17 cellular contexts compared by ENCODE assay signal in the genomic region with DNA sequence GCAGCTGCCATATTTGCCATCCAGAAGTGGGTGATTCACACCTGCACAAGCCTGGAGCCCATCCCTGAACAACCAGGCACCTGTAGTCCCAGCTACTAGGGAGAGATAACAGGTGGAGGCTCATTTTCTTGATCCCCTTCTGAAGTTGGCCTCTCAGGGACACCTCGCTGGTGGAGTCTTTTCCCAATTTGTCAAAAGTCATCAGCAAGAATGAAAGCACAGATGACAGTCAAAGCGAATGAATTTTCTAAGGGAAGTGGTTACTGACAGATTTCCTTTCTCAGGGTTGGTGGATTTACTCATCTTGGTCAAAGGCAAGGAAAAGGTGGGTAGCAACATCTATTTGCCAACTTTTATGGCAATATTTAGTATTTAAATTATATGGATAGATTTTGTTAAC. TPM values are rescaled to one million over a fixed set of nuclear protein-coding genes. Genes with fewer than 3 reads are reported as not detected.
A peak's percentile ranks its signal among the peaks of the same experiment; 100 is the strongest.
DNase-seq lines count a peak whose midpoint lies in the region; ATAC-seq and TF ChIP-seq lines count a peak whose summit lies in the region.
"Had no signal": no experiment of that assay in that cellular context is flagged by ENCODE, and none has a peak within 500 bp of the region (broad histone marks: within the 10 kb centered on the region; RNA-seq: fewer than 3 reads in every experiment).

No MANE protein-coding gene starts in this region.

- H3K4me3 Mint-ChIP-seq in activated T-cell treated with anti-CD3 and anti-CD28 coated beads, Interleukin-2, amount 50 U/mL, for 72 hours: no peak overlapping the region
- no peak overlapping the region for H3K4me3 Mint-ChIP-seq in activated T-cell treated with anti-CD3 and anti-CD28 coated beads, Interleukin-2, amount 50 U/mL, for 24 hours
- peak overlapping the region; percentile 15 for H3K4me3 Mint-ChIP-seq in natural killer cell treated with Interleukin-12 subunit alpha and Interleukin-12 subunit beta and Interleukin-15 and Interleukin-18, amount 100 ng/mL, for 72 hours
- no peak overlapping the region for H3K4me3 Mint-ChIP-seq in endothelial cell (ENCODE audit: unreplicated experiment)

- no peak overlapping the region for H3K4me3 ChIP-seq in RWPE2 (ENCODE audit: severe bottlenecking)
- H3K4me3 ChIP-seq: Peyer's patch had no signal

- no peaks in the 10 kb centered on the region for H3K27me3 ChIP-seq in RWPE2 (ENCODE audit: insufficient read depth, poor library complexity, severe bottlenecking)
- H3K27me3 ChIP-seq: Peyer's patch had no signal

- peaks cover 0 to 6% of the 10 kb centered on the region in 2 donors for H3K36me3 Mint-ChIP-seq in activated T-cell treated with anti-CD3 and anti-CD28 coated beads, Interleukin-2, amount 50 U/mL, for 72 hours (ENCODE audit: insufficient read depth in 2 of 2)
- no peaks in the 10 kb centered on the region for H3K36me3 Mint-ChIP-seq in activated T-cell treated with anti-CD3 and anti-CD28 coated beads, Interleukin-2, amount 50 U/mL, for 24 hours (ENCODE audit: low read depth)
- peaks cover 13% of the 10 kb centered on the region for H3K36me3 Mint-ChIP-seq in natural killer cell treated with Interleukin-12 subunit alpha and Interleukin-12 subunit beta and Interleukin-15 and Interleukin-18, amount 100 ng/mL, for 72 hours
- no peaks in the 10 kb centered on the region for H3K36me3 Mint-ChIP-seq in endothelial cell (ENCODE audit: low read depth, unreplicated experiment)

- no peaks in the 10 kb centered on the region for H3K36me3 ChIP-seq in RWPE2 (ENCODE audit: low read depth)
- H3K36me3 ChIP-seq: Peyer's patch had no signal

- peaks cover 44% of the 10 kb centered on the region for H3K27me3 Mint-ChIP-seq in activated T-cell treated with anti-CD3 and anti-CD28 coated beads, Interleukin-2, amount 50 U/mL, for 72 hours (ENCODE audit: low read depth)
- H3K27me3 Mint-ChIP-seq in activated T-cell treated with anti-CD3 and anti-CD28 coated beads, Interleukin-2, amount 50 U/mL, for 24 hours: peaks cover 67% of the 10 kb centered on the region
- peaks cover 11 to 36% of the 10 kb centered on the region in 2 donors for H3K27me3 Mint-ChIP-seq in natural killer cell treated with Interleukin-12 subunit alpha and Interleukin-12 subunit beta and Interleukin-15 and Interleukin-18, amount 100 ng/mL, for 72 hours
- no peaks in the 10 kb centered on the region for H3K27me3 Mint-ChIP-seq in endothelial cell (ENCODE audit: unreplicated experiment)

- H3K4me1 Mint-ChIP-seq in activated T-cell treated with anti-CD3 and anti-CD28 coated beads, Interleukin-2, amount 50 U/mL, for 72 hours (ENCODE audit: low read depth): peaks cover 6% of the 10 kb centered on the region
- peaks cover 20% of the 10 kb centered on the region for H3K4me1 Mint-ChIP-seq in activated T-cell treated with anti-CD3 and anti-CD28 coated beads, Interleukin-2, amount 50 U/mL, for 24 hours (ENCODE audit: low read depth)
- peaks cover 39 to 40% of the 10 kb centered on the region in 2 donors for H3K4me1 Mint-ChIP-seq in natural killer cell treated with Interleukin-12 subunit alpha and Interleukin-12 subunit beta and Interleukin-15 and Interleukin-18, amount 100 ng/mL, for 72 hours (ENCODE audit: low read depth in 2 of 2)
- H3K4me1 Mint-ChIP-seq in endothelial cell (ENCODE audit: unreplicated experiment): no peaks in the 10 kb centered on the region

- H3K27ac ChIP-seq in RWPE2 (ENCODE audit: poor library complexity, severe bottlenecking): peak overlapping the region; percentile 98
- H3K27ac ChIP-seq: Peyer's patch had no signal

- H3K4me1 ChIP-seq in RWPE2 (ENCODE audit: insufficient read depth, poor library complexity, severe bottlenecking): peaks cover 27% of the 10 kb centered on the region

- peak; percentile 72 to 83 for ATAC-seq in activated T-cell treated with anti-CD3 and anti-CD28 coated beads, Interleukin-2, amount 50 U/mL, for 72 hours (replicated peaks in 1 of 2)
- ATAC-seq in RWPE2 (ENCODE audit: low read depth): no peak
- peak; percentile 51 to 86 for ATAC-seq in natural killer cell treated with Interleukin-12 subunit alpha and Interleukin-12 subunit beta and Interleukin-15 and Interleukin-18, amount 100 ng/mL, for 72 hours
- ATAC-seq in HG03159 (IDR thresholded peaks at IDR 0.05; ENCODE audit: unreplicated experiment): no peak

- no peak for TF ChIP-seq CTCF in RWPE2 (IDR thresholded peaks at IDR 0.05; ENCODE audit: poor library complexity, severe bottlenecking)
- TF ChIP-seq CTCF in endothelial cell (IDR thresholded peaks at IDR 0.05; ENCODE audit: unreplicated experiment): no peak

- DNase-seq in activated T-cell treated with anti-CD3 and anti-CD28 coated beads, Interleukin-2, amount 50 U/mL, for 72 hours: peak; percentile 10 to 11
- DNase-seq in activated T-cell treated with anti-CD3 and anti-CD28 coated beads, Interleukin-2, amount 50 U/mL, for 24 hours: no peak
- peak; percentile 19 for DNase-seq in DMS53 treated with DMSO at 0.1 percent for 48 hours (lab: John Stamatoyannopoulos, UW; ENCODE audit: unreplicated experiment)
- no peak for DNase-seq in RWPE2 (ENCODE audit: low spot score)
- DNase-seq in natural killer cell treated with Interleukin-12 subunit alpha and Interleukin-12 subunit beta and Interleukin-15 and Interleukin-18, amount 100 ng/mL, for 72 hours (ENCODE audit: low spot score): peak; percentile 70
- no peak for DNase-seq in NAMALWA (ENCODE audit: low spot score)
- no peak for DNase-seq in endothelial cell (ENCODE audit: low spot score)
- DNase-seq: C1 segment of cervical spinal cord, DMS153, NCI-H1105, NCI-H1694 treated with DMSO at 0.1 percent for 48 hours, NCI-H2107, NCI-H2227 treated with DMSO at 0.1 percent for 48 hours, NCI-H524, Peyer's patch, SHP77 had no signal

- H3K9me3 Mint-ChIP-seq in activated T-cell treated with anti-CD3 and anti-CD28 coated beads, Interleukin-2, amount 50 U/mL, for 72 hours: peaks cover 2 to 7% of the 10 kb centered on the region in 2 donors
- H3K9me3 Mint-ChIP-seq in activated T-cell treated with anti-CD3 and anti-CD28 coated beads, Interleukin-2, amount 50 U/mL, for 24 hours: peaks cover 6% of the 10 kb centered on the region
- H3K9me3 Mint-ChIP-seq in natural killer cell treated with Interleukin-12 subunit alpha and Interleukin-12 subunit beta and Interleukin-15 and Interleukin-18, amount 100 ng/mL, for 72 hours: peaks cover 16% of the 10 kb centered on the region
- no peaks in the 10 kb centered on the region for H3K9me3 Mint-ChIP-seq in endothelial cell (ENCODE audit: unreplicated experiment)

- no peaks in the 10 kb centered on the region for H3K9me3 ChIP-seq in RWPE2 (ENCODE audit: severe bottlenecking)
- H3K9me3 ChIP-seq: Peyer's patch had no signal

- no peak overlapping the region for H3K27ac Mint-ChIP-seq in activated T-cell treated with anti-CD3 and anti-CD28 coated beads, Interleukin-2, amount 50 U/mL, for 72 hours
- no peak overlapping the region for H3K27ac Mint-ChIP-seq in activated T-cell treated with anti-CD3 and anti-CD28 coated beads, Interleukin-2, amount 50 U/mL, for 24 hours
- peak overlapping the region; percentile 4 to 90 for H3K27ac Mint-ChIP-seq in natural killer cell treated with Interleukin-12 subunit alpha and Interleukin-12 subunit beta and Interleukin-15 and Interleukin-18, amount 100 ng/mL, for 72 hours
- no peak overlapping the region for H3K27ac Mint-ChIP-seq in endothelial cell (ENCODE audit: unreplicated experiment)

RNA-seq across cellular contexts. Expression of a gene that starts 36.5 kb away (rescaled TPM):
- total RNA-seq in activated T-cell treated with anti-CD3 and anti-CD28 coated beads, Interleukin-2, amount 50 U/mL, for 72 hours: not detected
- total RNA-seq in natural killer cell treated with Interleukin-12 subunit alpha and Interleukin-12 subunit beta and Interleukin-15 and Interleukin-18, amount 100 ng/mL, for 72 hours: not detected
- total RNA-seq in endothelial cell (ENCODE audit: unreplicated experiment): not detected

Comparison
In these comparisons a context has a peak if more than half of its experiments do, and no peak if none do; other contexts are left out.
1. DNase-seq: peak in activated T-cell treated with anti-CD3 and anti-CD28 coated beads, Interleukin-2, amount 50 U/mL, for 72 hours (2 of 2), DMS53 treated with DMSO at 0.1 percent for 48 hours (single experiment) and natural killer cell treated with Interleukin-12 subunit alpha and Interleukin-12 subunit beta and Interleukin-15 and Interleukin-18, amount 100 ng/mL, for 72 hours (single experiment); none in activated T-cell treated with anti-CD3 and anti-CD28 coated beads, Interleukin-2, amount 50 U/mL, for 24 hours (single experiment), RWPE2 (single experiment), NAMALWA (single experiment) and endothelial cell (single experiment).
2. ATAC-seq: peak in activated T-cell treated with anti-CD3 and anti-CD28 coated beads, Interleukin-2, amount 50 U/mL, for 72 hours (2 of 2) and natural killer cell treated with Interleukin-12 subunit alpha and Interleukin-12 subunit beta and Interleukin-15 and Interleukin-18, amount 100 ng/mL, for 72 hours (2 of 2); none in RWPE2 (single experiment) and HG03159 (single experiment).
3. H3K27ac Mint-ChIP-seq: peak in natural killer cell treated with Interleukin-12 subunit alpha and Interleukin-12 subunit beta and Interleukin-15 and Interleukin-18, amount 100 ng/mL, for 72 hours (2 of 2); none in activated T-cell treated with anti-CD3 and anti-CD28 coated beads, Interleukin-2, amount 50 U/mL, for 72 hours (single experiment), activated T-cell treated with anti-CD3 and anti-CD28 coated beads, Interleukin-2, amount 50 U/mL, for 24 hours (single experiment) and endothelial cell (single experiment).